In the genomic region with DNA sequence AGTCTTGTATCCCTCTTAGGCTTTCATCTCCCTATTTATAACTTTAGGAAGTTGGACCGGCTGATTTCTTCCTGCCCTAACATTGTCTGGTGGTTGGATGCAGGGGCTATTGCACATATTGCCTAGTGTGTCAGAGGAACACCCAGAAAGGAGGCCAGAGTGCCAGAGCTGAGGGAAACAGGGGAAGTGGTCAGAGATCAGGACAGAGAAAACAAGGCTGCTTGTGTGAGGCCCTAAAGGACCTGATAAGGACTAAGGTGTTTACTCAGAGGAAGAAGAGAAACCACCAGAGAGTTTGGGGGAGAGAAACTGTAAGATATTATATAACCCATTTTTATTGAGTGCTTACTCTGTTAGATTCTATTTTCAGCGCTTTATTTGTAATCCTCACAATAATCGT, we compare ENCODE assay signal across 13 cellular contexts. TPM values are rescaled to one million over a fixed set of nuclear protein-coding genes. Genes with fewer than 3 reads are reported as not detected.
DNase-seq lines count a peak whose midpoint lies in the region; ATAC-seq, FAIRE-seq and TF ChIP-seq lines count a peak whose summit lies in the region.
"Had no signal": no experiment of that assay in that cellular context is flagged by ENCODE, and none has a peak within 500 bp of the region (broad histone marks: within the 10 kb centered on the region; RNA-seq: fewer than 3 reads in every experiment).

No MANE protein-coding gene starts in this region.

- H3K36me3 ChIP-seq in cardiac muscle cell, result no peaks in the 10 kb centered on the region

- no peaks in the 10 kb centered on the region for H3K9me3 ChIP-seq in cardiac muscle cell (ENCODE audit: low read depth)

- H3K27me3 ChIP-seq in cardiac muscle cell, result no peaks in the 10 kb centered on the region

- H3K4me1 ChIP-seq in cardiac muscle cell (ENCODE audit: low read depth), result peaks cover 16% of the 10 kb centered on the region

- no peak overlapping the region for H3K4me3 ChIP-seq in cardiac muscle cell

- TF ChIP-seq CTCF in cardiac muscle cell (IDR thresholded peaks at IDR 0.05; ENCODE audit: low read depth, low read length), result no peak

- DNase-seq in NOMO-1 treated with dmso at 0.1 percent for 144 hours (lab: John Stamatoyannopoulos, UW; ENCODE audit: unreplicated experiment) (peak; percentile 53), cardiac muscle cell (ENCODE audit: low read depth in 1 of 2, low spot score in 1 of 2) (peak in 1 of 2 donors; percentile 55), islet precursor cell (no peak), HK-2 (ENCODE audit: unreplicated experiment) (no peak), NCI-H82 treated with DMSO at 0.1 percent for 48 hours (lab: John Stamatoyannopoulos, UW; ENCODE audit: unreplicated experiment) (no peak)
- DNase-seq in stimulated activated CD4-positive, alpha-beta T cell treated with anti-CD3 and anti-CD28 coated beads, Interleukin-4, amount 100 ng/mL, for 4 hours, result no peak
- DNase-seq: NCI-H1092 had no signal

- peak; percentile 56 for ATAC-seq in GM21360 (IDR thresholded peaks at IDR 0.05; ENCODE audit: unreplicated experiment)

- FAIRE-seq in A204.1 (lab: Jason Lieb, UNC), result peak; percentile 54
- FAIRE-seq: bronchial epithelial cell, GM19239, keratinocyte, TTC549 had no signal

- H3K27ac ChIP-seq in cardiac muscle cell, result peak overlapping the region; percentile 58

RNA-seq across cellular contexts. Expression of a gene that starts 53.9 kb away (rescaled TPM):
- total RNA-seq in cardiac muscle cell, result 14.0 and 23.3 TPM in 2 replicates
- 18.1 and 27.2 TPM in 2 replicates for polyA plus RNA-seq in cardiac muscle cell
